13 cellular contexts compared by ENCODE assay signal in genomic region chr11:118263109-118263508, GRCh38. TPM values are rescaled to one million over a fixed set of nuclear protein-coding genes. Genes with fewer than 3 reads are reported as not detected.
A peak's percentile ranks its signal among the peaks of the same experiment; 100 is the strongest.
DNase-seq lines count a peak whose midpoint lies in the region; FAIRE-seq and TF ChIP-seq lines count a peak whose summit lies in the region.
"Had no signal": no experiment of that assay in that cellular context is flagged by ENCODE, and none has a peak within 500 bp of the region (broad histone marks: within the 10 kb centered on the region; RNA-seq: fewer than 3 reads in every experiment).

No MANE protein-coding gene starts in this region.

- H3K36me3 ChIP-seq in HUES6 (ENCODE audit: control insufficient read depth, insufficient read depth, low read length) (no peaks in the 10 kb centered on the region), bronchial epithelial cell (ENCODE audit: control insufficient read depth, insufficient read depth, low read length) (peaks cover 20% of the 10 kb centered on the region), muscle layer of duodenum (ENCODE audit: control insufficient read depth in 1 of 2, insufficient read depth in 2 of 2, low read length in 2 of 2) (no peaks in the 10 kb centered on the region)
- H3K36me3 ChIP-seq: Peyer's patch had no signal

- no peak overlapping the region for H3K4me3 ChIP-seq in HUES6 (ENCODE audit: low read depth, low read length)
- peak overlapping the region; percentile 57 for H3K4me3 ChIP-seq in bronchial epithelial cell (ENCODE audit: low read depth, low read length)
- H3K4me3 ChIP-seq in muscle layer of duodenum (ENCODE audit: low read depth in 1 of 2, low read length in 2 of 2) = peak overlapping the region in 1 of 2 donors; percentile 65

- DNase-seq in bronchial epithelial cell (ENCODE audit: low read depth) = peak; percentile 13
- DNase-seq in DMS79 (lab: John Stamatoyannopoulos, UW) = no peak
- DNase-seq in stimulated activated CD4-positive, alpha-beta T cell treated with anti-CD3 and anti-CD28 coated beads, Interleukin-2, amount 100 ng/mL, for 24 hours = no peak
- no peak for DNase-seq in NCI-H1436 (lab: John Stamatoyannopoulos, UW)
- DNase-seq in central memory CD4-positive, alpha-beta T cell = no peak
- DNase-seq: left ventricle myocardium superior, Peyer's patch had no signal

- TF ChIP-seq CTCF in 22Rv1 (IDR thresholded peaks at IDR 0.05) = no peak
- no peak for TF ChIP-seq CTCF in bronchial epithelial cell (IDR thresholded peaks at IDR 0.05; ENCODE audit: insufficient read depth, low read length, severe bottlenecking)

- H3K4me1 ChIP-seq in HUES6 (ENCODE audit: control insufficient read depth, insufficient read depth, low read length) (peaks cover 33% of the 10 kb centered on the region), muscle layer of duodenum (ENCODE audit: control insufficient read depth in 1 of 2, insufficient read depth in 2 of 2, low read length in 2 of 2) (peaks cover 0 to 5% of the 10 kb centered on the region in 2 donors)

- peak overlapping the region; percentile 10 for H3K9ac ChIP-seq in HUES6 (ENCODE audit: low read length)

- H3K27ac ChIP-seq in 22Rv1 = peak overlapping the region; percentile 85
- H3K27ac ChIP-seq in HUES6 (ENCODE audit: low read depth, low read length) = no peak overlapping the region
- peak overlapping the region; percentile 68 for H3K27ac ChIP-seq in muscle layer of duodenum (ENCODE audit: low read length)

- no peaks in the 10 kb centered on the region for H3K9me3 ChIP-seq in HUES6 (ENCODE audit: control insufficient read depth, insufficient read depth, low read depth, low read length)
- H3K9me3 ChIP-seq in muscle layer of duodenum (ENCODE audit: control insufficient read depth in 1 of 2, low read length in 2 of 2) = no peaks in the 10 kb centered on the region
- H3K9me3 ChIP-seq: Peyer's patch had no signal

- no peak for FAIRE-seq in bronchial epithelial cell (lab: Jason Lieb, UNC)
- FAIRE-seq: frontal cortex, urothelium cell line had no signal

- peaks cover 63% of the 10 kb centered on the region for H3K27me3 ChIP-seq in HUES6 (ENCODE audit: control insufficient read depth, insufficient read depth, low read length)
- H3K27me3 ChIP-seq in bronchial epithelial cell (ENCODE audit: control insufficient read depth, insufficient read depth, low read length) = no peaks in the 10 kb centered on the region
- H3K27me3 ChIP-seq in muscle layer of duodenum (ENCODE audit: low read depth, low read length) = no peaks in the 10 kb centered on the region
- H3K27me3 ChIP-seq: Peyer's patch had no signal

RNA-seq across cellular contexts. Expression of gene MPZL2, which starts 1.0 kb away (rescaled TPM):
- 38.7 and 79.2 TPM in 2 replicates for total RNA-seq in bronchial epithelial cell
- total RNA-seq: chondrocyte had no signal

RNA-seq across cellular contexts. Expression of gene MPZL3, which starts 10.9 kb away (rescaled TPM):
- 34.8 and 81.4 TPM in 2 replicates for total RNA-seq in bronchial epithelial cell

RNA-seq across cellular contexts. Expression of gene JAML, which starts 38.3 kb away (rescaled TPM):
- total RNA-seq in bronchial epithelial cell = 0.13 TPM in 1 of 2 replicates, not detected in the other
- total RNA-seq: chondrocyte had no signal

RNA-seq across cellular contexts. Expression of gene CD3E, which starts 41.4 kb away (rescaled TPM):
- total RNA-seq in bronchial epithelial cell = not detected in 2 replicates
- total RNA-seq: chondrocyte, frontal cortex had no signal
